In the genomic region with DNA sequence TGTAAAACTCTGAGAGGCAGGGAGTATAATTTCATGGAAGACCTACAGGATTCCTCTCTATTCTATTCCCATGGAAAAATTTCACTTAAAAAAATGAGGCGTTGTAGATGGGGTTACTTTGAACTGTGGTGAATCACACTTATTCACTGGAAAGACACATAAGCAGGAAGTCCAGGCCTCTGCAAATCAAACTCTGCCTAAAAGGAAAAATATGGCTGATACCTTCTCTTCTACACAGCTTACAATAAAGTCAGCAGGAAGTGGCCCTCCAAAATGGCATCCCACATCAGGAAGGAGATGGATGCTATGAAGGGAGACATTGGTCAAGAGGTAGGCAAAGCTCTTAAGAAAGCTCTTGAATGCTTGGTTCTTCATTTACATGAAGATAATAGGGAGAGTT, we compare ENCODE assay signal across 10 cellular contexts.
DNase-seq lines count a peak whose midpoint lies in the region; ATAC-seq and TF ChIP-seq lines count a peak whose summit lies in the region.
"Had no signal": no experiment of that assay in that cellular context is flagged by ENCODE, and none has a peak within 500 bp of the region (broad histone marks: within the 10 kb centered on the region; RNA-seq: fewer than 3 reads in every experiment).

No MANE protein-coding gene starts in this region.

- peak overlapping the region; percentile 100 for H3K27ac Mint-ChIP-seq in effector memory CD8-positive, alpha-beta T cell
- peak overlapping the region in 1 of 2 donors; percentile 99 for H3K27ac Mint-ChIP-seq in natural killer cell treated with Interleukin-12 subunit alpha and Interleukin-12 subunit beta and Interleukin-15 and Interleukin-18, amount 100 ng/mL, for 72 hours

- no peaks in the 10 kb centered on the region for H3K27me3 Mint-ChIP-seq in effector memory CD8-positive, alpha-beta T cell
- no peaks in the 10 kb centered on the region for H3K27me3 Mint-ChIP-seq in natural killer cell treated with Interleukin-12 subunit alpha and Interleukin-12 subunit beta and Interleukin-15 and Interleukin-18, amount 100 ng/mL, for 72 hours

- peak overlapping the region; percentile 91 to 96 for H3K4me3 Mint-ChIP-seq in effector memory CD8-positive, alpha-beta T cell
- H3K4me3 Mint-ChIP-seq in natural killer cell treated with Interleukin-12 subunit alpha and Interleukin-12 subunit beta and Interleukin-15 and Interleukin-18, amount 100 ng/mL, for 72 hours: peak overlapping the region; percentile 96

- H3K9me3 ChIP-seq in thyroid gland: no peaks in the 10 kb centered on the region
- no peaks in the 10 kb centered on the region for H3K9me3 ChIP-seq in MG63

- no peak overlapping the region for H3K4me3 ChIP-seq in thyroid gland (replicated peaks in 1 of 3)
- no peak overlapping the region for H3K4me3 ChIP-seq in MG63

- no peak for TF ChIP-seq CTCF in thyroid gland (IDR thresholded peaks at IDR 0.05)

- DNase-seq in GM03348 (ENCODE audit: low spot score) (peak; percentile 44), RPMI7951 (ENCODE audit: low read depth) (peak; percentile 66), thyroid gland (no peak), HUDEP-2 (lab: John Stamatoyannopoulos, UW; ENCODE audit: unreplicated experiment in 76 of 76) (no peak), posterior vena cava (ENCODE audit: low spot score) (no peak), MG63 (no peak)
- peak in 2 of 3 experiments; percentile 30 to 38 for DNase-seq in effector memory CD8-positive, alpha-beta T cell
- no peak for DNase-seq in natural killer cell treated with Interleukin-12 subunit alpha and Interleukin-12 subunit beta and Interleukin-15 and Interleukin-18, amount 100 ng/mL, for 72 hours (ENCODE audit: low spot score)
- DNase-seq: erythroblast had no signal

- H3K36me3 ChIP-seq in thyroid gland: no peaks in the 10 kb centered on the region
- no peaks in the 10 kb centered on the region for H3K36me3 ChIP-seq in MG63

- peak; percentile 9 for ATAC-seq in effector memory CD8-positive, alpha-beta T cell (replicated peaks)
- peak in 1 of 2 donors; percentile 19 for ATAC-seq in natural killer cell treated with Interleukin-12 subunit alpha and Interleukin-12 subunit beta and Interleukin-15 and Interleukin-18, amount 100 ng/mL, for 72 hours
- ATAC-seq: Panc1 had no signal

- H3K27me3 ChIP-seq in thyroid gland (no peaks in the 10 kb centered on the region), MG63 (no peaks in the 10 kb centered on the region)

- intact Hi-C loops in thyroid gland (cut with DNase I) (no loop called here), posterior vena cava (cut with DNase I) (no loop called here)

- peaks cover 0 to 30% of the 10 kb centered on the region in 2 donors for H3K4me1 ChIP-seq in thyroid gland

- no peaks in the 10 kb centered on the region for H3K9me3 Mint-ChIP-seq in effector memory CD8-positive, alpha-beta T cell
- H3K9me3 Mint-ChIP-seq in natural killer cell treated with Interleukin-12 subunit alpha and Interleukin-12 subunit beta and Interleukin-15 and Interleukin-18, amount 100 ng/mL, for 72 hours: peaks cover 1% of the 10 kb centered on the region

- WGBS in thyroid gland, 2 donors: 78 to 88% methylated on average over 1 of the region's 1 CpG

- H3K27ac ChIP-seq in thyroid gland: peak overlapping the region in 1 of 3 donors; percentile 16

- H3K36me3 Mint-ChIP-seq in effector memory CD8-positive, alpha-beta T cell (ENCODE audit: insufficient read depth): peaks cover 86% of the 10 kb centered on the region
- peaks cover 6% of the 10 kb centered on the region for H3K36me3 Mint-ChIP-seq in natural killer cell treated with Interleukin-12 subunit alpha and Interleukin-12 subunit beta and Interleukin-15 and Interleukin-18, amount 100 ng/mL, for 72 hours

- TF ChIP-seq POLR2A in thyroid gland (IDR thresholded peaks at IDR 0.05): no peak

- peaks cover 73 to 91% of the 10 kb centered on the region in 2 donors for H3K4me1 Mint-ChIP-seq in effector memory CD8-positive, alpha-beta T cell (ENCODE audit: low read depth in 2 of 2)
- H3K4me1 Mint-ChIP-seq in natural killer cell treated with Interleukin-12 subunit alpha and Interleukin-12 subunit beta and Interleukin-15 and Interleukin-18, amount 100 ng/mL, for 72 hours (ENCODE audit: low read depth in 2 of 2): peaks cover 82 to 93% of the 10 kb centered on the region in 2 donors

Comparison
In these comparisons a context has a peak if more than half of its experiments do, and no peak if none do; other contexts are left out.
1. DNase-seq: peak in GM03348 (single experiment), RPMI7951 (single experiment) and effector memory CD8-positive, alpha-beta T cell (2 of 3); none in natural killer cell treated with Interleukin-12 subunit alpha and Interleukin-12 subunit beta and Interleukin-15 and Interleukin-18, amount 100 ng/mL, for 72 hours (single experiment), thyroid gland (0 of 2), HUDEP-2 (0 of 76), posterior vena cava (single experiment) and MG63 (single experiment).